In genomic region chr17:51259574-51260236, GRCh38 we compare ENCODE assay signal across 8 cellular contexts. TPM values are rescaled to one million over a fixed set of nuclear protein-coding genes. Genes with fewer than 3 reads are reported as not detected.
A peak's percentile ranks its signal among the peaks of the same experiment; 100 is the strongest.
DNase-seq lines count a peak whose midpoint lies in the region; ATAC-seq and TF ChIP-seq lines count a peak whose summit lies in the region.

TSS of gene MBTD1 (minus strand) at chr17:51260049. CDS start at chr17:51225161, 34,888 bp downstream.

- H3K36me3 Mint-ChIP-seq in T-cell, result peaks cover 24% of the 10 kb centered on the region

- TF ChIP-seq CTCF in GM12864 (IDR thresholded peaks at IDR 0.05; ENCODE audit: low read depth, low read length, missing control alignments) (no peak), adrenal gland (IDR thresholded peaks at IDR 0.05) (no peak), heart right ventricle (IDR thresholded peaks at IDR 0.05) (no peak), transverse colon (IDR thresholded peaks at IDR 0.05) (no peak)

- peak; percentile 69 for ATAC-seq in HG02763 (IDR thresholded peaks at IDR 0.05; ENCODE audit: unreplicated experiment)
- peak; percentile 80 to 86 (median 82) for ATAC-seq in T-cell (replicated peaks in 1 of 4)
- ATAC-seq in heart right ventricle, result peak; percentile 92 to 97 (median 96)

- peak within 1 kb of the TSS; percentile 96 to 98 for H3K27ac Mint-ChIP-seq in T-cell

- POLR2A ChIA-PET in T-cell (lab: Charles Lee), result no interaction called here

- peaks cover 25 to 53% of the 10 kb centered on the region in 2 donors for H3K4me1 ChIP-seq in adrenal gland (replicated peaks in 1 of 2)
- peaks cover 2 to 79% (median 59%) of the 10 kb centered on the region in 9 donors for H3K4me1 ChIP-seq in heart right ventricle
- peaks cover 0 to 63% (median 30%) of the 10 kb centered on the region in 4 donors for H3K4me1 ChIP-seq in transverse colon

- H3K9me3 ChIP-seq in adrenal gland (replicated peaks in 1 of 3), result no peaks in the 10 kb centered on the region
- H3K9me3 ChIP-seq in heart right ventricle, result no peaks in the 10 kb centered on the region
- H3K9me3 ChIP-seq in transverse colon, result no peaks in the 10 kb centered on the region

- H3K27me3 ChIP-seq in adrenal gland, result no peaks in the 10 kb centered on the region
- no peaks in the 10 kb centered on the region for H3K27me3 ChIP-seq in heart right ventricle
- H3K27me3 ChIP-seq in transverse colon, result no peaks in the 10 kb centered on the region

- H3K9me3 Mint-ChIP-seq in T-cell, result no peaks in the 10 kb centered on the region

- no peak for TF ChIP-seq EP300 in transverse colon (IDR thresholded peaks at IDR 0.05; ENCODE audit: low read depth)

- WGBS in adrenal gland, 4 donors, result 0 to 1% (median 0%) methylated on average over 27 to 42 of the region's 42 CpGs
- WGBS in heart right ventricle, 2 donors, result 0 to 1% methylated on average over 42 of the region's 42 CpGs
- 2 to 4% methylated on average over 11 to 41 of the region's 42 CpGs for whole genome bisulfite sequencing in transverse colon (ENCODE audit: low coverage in 1 of 2), 2 donors

- H3K27ac ChIP-seq in adrenal gland, result peak within 1 kb of the TSS; percentile 90 to 98 (median 98)
- peak within 1 kb of the TSS; percentile 88 to 98 (median 95) for H3K27ac ChIP-seq in heart right ventricle
- H3K27ac ChIP-seq in transverse colon, result peak within 1 kb of the TSS; percentile 97 to 99 (median 98)

- in situ Hi-C loops in transverse colon (cut with MboI; ENCODE audit: low pct_ligation_motif_present in 1 of 4, low pct_unique_long_range_greater_than_20kb in 1 of 4, low sequenced_read_pairs in 3 of 4), result no loop called here

- no peaks in the 10 kb centered on the region for H3K27me3 Mint-ChIP-seq in T-cell

- H3K36me3 ChIP-seq in adrenal gland (replicated peaks in 1 of 2) (peaks cover 0 to 7% of the 10 kb centered on the region in 2 donors), heart right ventricle (peaks cover 0 to 53% (median 6%) of the 10 kb centered on the region in 9 donors), transverse colon (peaks cover 0 to 12% (median 0%) of the 10 kb centered on the region in 4 donors)

- peaks cover 63 to 75% (median 72%) of the 10 kb centered on the region in 3 donors for H3K4me1 Mint-ChIP-seq in T-cell

- intact Hi-C loops in adrenal gland (cut with DNase I), result loop anchor here in 1 of 2 donors (5.0 kb wide), 1 partner anchor 37 kb away; no protein-coding TSS in a partner anchor
- intact Hi-C loops in heart right ventricle (cut with DNase I), result loop anchor here in 1 of 10 donors (5.0 kb wide), 1 partner anchor 92 kb away; the partner anchor contains the start of gene NME2
- intact Hi-C loops in transverse colon (cut with DNase I; ENCODE audit: low total_unique reads), result no loop called here

- DNase-seq in GM12864 (ENCODE audit: low read depth) (peak; percentile 94), NCI-H1436 (lab: John Stamatoyannopoulos, UW) (peak; percentile 98), T-cell (peak; percentile 82 to 98 (median 95)), adrenal gland (peak; percentile 94 to 98 (median 97)), heart right ventricle (peak; percentile 95 to 97), pons (ENCODE audit: low spot score) (peak; percentile 99), transverse colon (peak; percentile 96)

- CTCF ChIA-PET in T-cell (lab: Charles Lee), result no interaction called here

- peak within 1 kb of the TSS; percentile 87 to 95 (median 91) for H3K4me3 Mint-ChIP-seq in T-cell

- no peak for TF ChIP-seq POLR2A in adrenal gland (IDR thresholded peaks at IDR 0.05)
- TF ChIP-seq POLR2A in transverse colon (IDR thresholded peaks at IDR 0.05), result peak; percentile 14

- H3K4me3 ChIP-seq in GM12864 (ENCODE audit: low read depth, low read length), result peak within 1 kb of the TSS; percentile 88
- H3K4me3 ChIP-seq in adrenal gland, result peak within 1 kb of the TSS; percentile 71 to 90 (median 75)
- peak within 1 kb of the TSS; percentile 62 to 98 (median 92) for H3K4me3 ChIP-seq in heart right ventricle
- H3K4me3 ChIP-seq in transverse colon, result peak within 1 kb of the TSS; percentile 82 to 99 (median 94)

RNA-seq across cellular contexts. Expression of gene MBTD1, which starts in this region (rescaled TPM):
- total RNA-seq in T-cell (10 to 100 TPM; 23.2 to 27.3 (median 24.7) TPM), adrenal gland (10 to 100 TPM in 5 of 8 donors, 1 to 10 TPM in 3; 5.5 to 18.8 (median 11.4) TPM), heart right ventricle (1 to 10 TPM; 4.7 to 8.4 (median 6.9) TPM), transverse colon (10 to 100 TPM in 2 of 4 donors, 1 to 10 TPM in 2; 3.8 to 28.1 (median 12.3) TPM)
- polyA plus RNA-seq in adrenal gland (10 to 100 TPM in 1 of 3 donors, 1 to 10 TPM in 2; 7.2 to 10.5 (median 7.6) TPM), heart right ventricle (10 to 100 TPM in 1 of 2 donors, 1 to 10 TPM in 1; 1.8 to 11.4 TPM)

Comparison
In these comparisons a context has a peak if more than half of its experiments do, and no peak if none do; other contexts are left out.
1. Peak in every context shown above with its lines: DNase-seq, ATAC-seq, H3K4me3 ChIP-seq and H3K27ac ChIP-seq.